9 cellular contexts compared by ENCODE assay signal in the genomic region with DNA sequence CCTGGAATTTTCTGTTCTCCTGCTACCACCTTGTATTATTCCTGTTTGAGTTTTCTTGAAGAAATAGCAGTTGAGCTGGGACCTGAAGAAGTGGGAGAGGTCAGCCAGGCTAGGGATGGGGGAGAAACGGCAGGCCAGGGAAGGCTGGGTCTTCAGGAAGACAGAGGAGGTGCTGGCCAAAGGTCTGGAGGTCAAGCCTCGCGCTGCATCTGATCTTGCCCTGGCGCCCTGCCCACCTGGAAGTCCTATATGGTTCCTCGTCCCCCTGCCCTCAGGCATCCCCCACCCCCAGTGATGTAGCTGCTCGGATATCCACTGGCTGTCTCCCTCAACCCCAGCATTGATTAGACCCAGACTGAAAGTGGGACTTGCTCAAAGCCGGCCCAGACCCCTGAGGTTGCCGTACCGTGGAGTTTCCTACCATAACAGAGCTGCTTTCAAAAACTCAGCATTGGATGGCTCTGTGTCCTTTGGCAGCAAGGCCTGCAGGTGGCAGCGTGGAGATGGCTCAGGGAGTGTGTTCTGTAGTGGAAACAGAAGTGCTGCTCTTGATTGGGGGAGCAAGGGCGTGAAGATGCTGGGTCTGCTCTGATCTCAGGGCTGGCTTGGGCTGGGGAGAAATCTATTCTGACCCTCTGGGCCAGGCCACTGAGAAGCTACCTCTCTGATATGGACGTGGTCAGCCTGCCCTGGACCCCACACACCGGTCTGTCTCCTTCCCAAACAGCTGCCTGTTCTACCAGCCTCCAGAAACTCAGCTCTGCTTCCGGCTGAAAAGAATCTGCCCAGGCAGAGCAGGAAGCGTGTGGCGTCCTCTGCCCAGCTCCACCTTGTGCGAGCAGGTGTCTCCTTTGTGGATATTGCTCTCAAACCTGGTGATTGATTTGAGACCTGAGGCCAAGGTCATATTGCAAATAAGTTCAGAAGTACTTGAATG.
A peak's percentile ranks its signal among the peaks of the same experiment; 100 is the strongest.
DNase-seq lines count a peak whose midpoint lies in the region; ATAC-seq and TF ChIP-seq lines count a peak whose summit lies in the region.
"Had no signal": no experiment of that assay in that cellular context is flagged by ENCODE, and none has a peak within 500 bp of the region (broad histone marks: within the 10 kb centered on the region; RNA-seq: fewer than 3 reads in every experiment).

No MANE protein-coding gene starts in this region.

- no peak for TF ChIP-seq POLR2A in transverse colon (IDR thresholded peaks at IDR 0.05)

- in situ Hi-C loops in transverse colon (cut with MboI; ENCODE audit: low pct_ligation_motif_present in 1 of 4, low pct_unique_long_range_greater_than_20kb in 1 of 4, low sequenced_read_pairs in 3 of 4): loop anchor here in 1 of 4 donors (25.0 kb wide), 2 partner anchors 434 to 584 kb away; no protein-coding TSS in a partner anchor

- peak; percentile 93 for ATAC-seq in HG03159 (IDR thresholded peaks at IDR 0.05; ENCODE audit: unreplicated experiment)

- peaks cover 20 to 30% (median 25%) of the 10 kb centered on the region in 4 donors for H3K4me1 ChIP-seq in transverse colon

- H3K4me3 ChIP-seq in epithelial cell of esophagus (ENCODE audit: low read length) (no peak overlapping the region), transverse colon (no peak overlapping the region)

- intact Hi-C loops in transverse colon (cut with DNase I; ENCODE audit: low total_unique reads): no loop called here

- H3K27ac ChIP-seq in transverse colon: peak overlapping the region in 2 of 4 donors; percentile 6 to 11
- H3K27ac ChIP-seq: epithelial cell of prostate had no signal

- no peaks in the 10 kb centered on the region for H3K9me3 ChIP-seq in transverse colon

- TF ChIP-seq CTCF in epithelial cell of esophagus (IDR thresholded peaks at IDR 0.05; ENCODE audit: insufficient read depth, low read depth, low read length, missing control alignments): peak; percentile 96
- peak; percentile 24 to 60 (median 47) for TF ChIP-seq CTCF in transverse colon (IDR thresholded peaks at IDR 0.05)

- WGBS in transverse colon (ENCODE audit: low coverage in 1 of 2), 2 donors: 52% methylated on average over 17 of the region's 17 CpGs; no CpG with 5 or more reads in 1 of the 2 donors

- no peak for TF ChIP-seq EP300 in transverse colon (IDR thresholded peaks at IDR 0.05; ENCODE audit: low read depth)

- peak; percentile 22 for DNase-seq in NK-92 treated with Interleukin-12 subunit alpha and Interleukin-12 subunit beta, amount 100 ng/mL, for 24 hours (lab: John Stamatoyannopoulos, UW)
- DNase-seq in NK-92 (lab: John Stamatoyannopoulos, UW; ENCODE audit: unreplicated experiment) (no peak), NCI-H510A (lab: John Stamatoyannopoulos, UW) (peak; percentile 79), epithelial cell of esophagus (ENCODE audit: low read depth) (peak; percentile 71), mucosa of gallbladder (ENCODE audit: low spot score) (peak; percentile 36), transverse colon (peak; percentile 57)
- peak; percentile 16 to 33 for DNase-seq in activated CD4-positive, alpha-beta T cell treated with anti-CD3 and anti-CD28 coated beads, Interleukin-2, amount 50 U/mL, for 4 hours

- H3K27me3 ChIP-seq in transverse colon: no peaks in the 10 kb centered on the region

- H3K36me3 ChIP-seq in transverse colon: no peaks in the 10 kb centered on the region
